In the genomic region with DNA sequence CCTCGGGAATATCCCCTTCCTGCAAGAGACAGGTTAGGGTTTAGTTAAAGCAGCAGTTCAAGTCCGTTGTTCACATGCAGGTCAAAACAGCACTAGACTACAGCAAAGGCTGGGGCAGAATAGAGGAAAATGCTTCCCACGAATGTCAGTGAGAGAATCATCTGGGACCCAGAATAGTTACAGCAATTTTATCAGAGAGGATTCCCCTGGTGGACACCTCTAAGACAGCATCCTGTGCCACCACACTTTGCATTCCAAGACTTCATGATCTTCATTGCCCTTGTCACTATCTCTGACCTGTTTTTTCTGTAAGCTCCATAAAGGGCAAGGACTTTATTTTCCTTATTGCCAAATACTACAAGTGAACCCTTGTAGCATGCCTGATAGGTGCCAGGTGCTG, we compare ENCODE assay signal across 18 cellular contexts. TPM values are rescaled to one million over a fixed set of nuclear protein-coding genes. Genes with fewer than 3 reads are reported as not detected.
DNase-seq lines count a peak whose midpoint lies in the region; ATAC-seq and TF ChIP-seq lines count a peak whose summit lies in the region.
"Had no signal": no experiment of that assay in that cellular context is flagged by ENCODE, and none has a peak within 500 bp of the region (broad histone marks: within the 10 kb centered on the region; RNA-seq: fewer than 3 reads in every experiment).

No MANE protein-coding gene starts in this region.

- no peak overlapping the region for H3K27ac Mint-ChIP-seq in mesothelial cell of epicardium
- H3K27ac Mint-ChIP-seq: activated naive CD8-positive, alpha-beta T cell treated with anti-CD3 and anti-CD28 coated beads, Interleukin-2, amount 50 U/mL, for 24 hours; activated T-cell treated with anti-CD3 and anti-CD28 coated beads, Interleukin-2, amount 50 U/mL, for 24 hours; CD14-positive monocyte; dendritic cell treated with granulocyte-macrophage colony-stimulating factor and Interleukin-4, amounts not matched to agents 40 ng/mL and 50 ng/mL, for 4 days; naive thymus-derived CD4-positive, alpha-beta T cell had no signal

- H3K27ac ChIP-seq in mammary epithelial cell (ENCODE audit: insufficient read depth, low read depth, low read length): no peak overlapping the region
- H3K27ac ChIP-seq in ascending aorta: no peak overlapping the region

- dilution Hi-C loops in mammary epithelial cell (cut with HindIII; ENCODE audit: low sequenced_read_pairs): no loop called here

- no peak overlapping the region for H3K9ac ChIP-seq in mammary epithelial cell (ENCODE audit: insufficient read depth, low read length)

- no peaks in the 10 kb centered on the region for H3K36me3 Mint-ChIP-seq in mesothelial cell of epicardium
- H3K36me3 Mint-ChIP-seq: CD14-positive monocyte; naive thymus-derived CD4-positive, alpha-beta T cell had no signal

- CTCF ChIA-PET in mammary epithelial cell (lab: Charles Lee; ENCODE audit: low non-redundant PET): no interaction called here

- H3K9me3 Mint-ChIP-seq in mesothelial cell of epicardium: peaks cover 4% of the 10 kb centered on the region
- H3K9me3 Mint-ChIP-seq: dendritic cell treated with granulocyte-macrophage colony-stimulating factor and Interleukin-4, amounts not matched to agents 40 ng/mL and 50 ng/mL, for 4 days had no signal

- intact Hi-C loops in mammary epithelial cell (cut with micrococcal nuclease): no loop called here
- intact Hi-C loops in ascending aorta (cut with DNase I): loop anchor here (5.0 kb wide), 1 partner anchor 187 kb away; no protein-coding TSS in a partner anchor

- no peaks in the 10 kb centered on the region for H4K20me1 ChIP-seq in mammary epithelial cell (ENCODE audit: insufficient read depth, low read length)

- peak; percentile 32; the same call in 1 of the 3 replicates for TF ChIP-seq CTCF in GM12872 (IDR thresholded peaks at IDR 0.05; ENCODE audit: insufficient read depth, low read depth, low read length)
- peak; percentile 15 to 22 for TF ChIP-seq CTCF in mammary epithelial cell (conservative IDR thresholded peaks at IDR 0.05 in 1 of 2, IDR thresholded peaks at IDR 0.05 in 1 of 2; ENCODE audit: extremely low read depth in 1 of 2, insufficient read depth in 1 of 2, low read depth in 1 of 2, low read length in 2 of 2)
- TF ChIP-seq CTCF in mesothelial cell of epicardium (IDR thresholded peaks at IDR 0.05; ENCODE audit: unreplicated experiment): peak; percentile 39
- TF ChIP-seq CTCF in ascending aorta (IDR thresholded peaks at IDR 0.05): no peak

- no peak for ATAC-seq in HG03095 (IDR thresholded peaks at IDR 0.05; ENCODE audit: unreplicated experiment)
- ATAC-seq: activated naive CD8-positive, alpha-beta T cell treated with anti-CD3 and anti-CD28 coated beads, Interleukin-2, amount 50 U/mL, for 24 hours; naive thymus-derived CD4-positive, alpha-beta T cell had no signal

- H3K36me3 ChIP-seq in mammary epithelial cell (ENCODE audit: insufficient read depth, low read length) (no peaks in the 10 kb centered on the region), ascending aorta (no peaks in the 10 kb centered on the region)
- H3K36me3 ChIP-seq: right atrium auricular region had no signal

- no peak overlapping the region for H2AFZ ChIP-seq in mammary epithelial cell (ENCODE audit: low read depth, low read length)

- no peaks in the 10 kb centered on the region for H3K79me2 ChIP-seq in mammary epithelial cell (ENCODE audit: insufficient read depth, low read length)

- WGBS in mammary epithelial cell (ENCODE audit: low coverage, missing lambda C conversion rate): 88% methylated on average over 2 of the region's 3 CpGs

- in situ Hi-C loops in mammary epithelial cell (cut with MboI; ENCODE audit: low sequenced_read_pairs in 2 of 2): no loop called here

- no peak overlapping the region for H3K4me2 ChIP-seq in mammary epithelial cell (ENCODE audit: insufficient read depth, low read depth, low read length)

- peaks cover 17% of the 10 kb centered on the region for H3K4me1 ChIP-seq in mammary epithelial cell (ENCODE audit: insufficient read depth, low read length)
- H3K4me1 ChIP-seq in ascending aorta: peaks cover 2 to 4% of the 10 kb centered on the region in 2 donors

- DNase-seq in NAMALWA (ENCODE audit: low spot score) (peak; percentile 7), mammary epithelial cell (no peak), mesothelial cell of epicardium (ENCODE audit: low spot score in 2 of 2, unreplicated experiment in 2 of 2) (no peak), glomerular visceral epithelial cell (ENCODE audit: extremely low spot score) (no peak), ascending aorta (ENCODE audit: low spot score in 2 of 2) (no peak), NCI-H1417 (lab: John Stamatoyannopoulos, UW) (no peak)
- DNase-seq: activated naive CD8-positive, alpha-beta T cell treated with anti-CD3 and anti-CD28 coated beads, Interleukin-2, amount 50 U/mL, for 24 hours; activated T-cell treated with anti-CD3 and anti-CD28 coated beads, Interleukin-2, amount 50 U/mL, for 24 hours; foreskin fibroblast; naive thymus-derived CD4-positive, alpha-beta T cell; NCI-H1930; stimulated activated CD4-positive, alpha-beta T cell treated with anti-CD3 and anti-CD28 coated beads, Interleukin-4, amount 100 ng/mL, for 4 hours; stimulated activated naive CD4-positive, alpha-beta T cell had no signal

- H3K9me3 ChIP-seq in mammary epithelial cell (replicated peaks; ENCODE audit: insufficient read depth, low read length) (no peaks in the 10 kb centered on the region), ascending aorta (no peaks in the 10 kb centered on the region)
- H3K9me3 ChIP-seq: right atrium auricular region had no signal

- H3K27me3 Mint-ChIP-seq in mesothelial cell of epicardium (ENCODE audit: low read depth): peaks cover 9% of the 10 kb centered on the region

- H3K27me3 ChIP-seq in mammary epithelial cell (ENCODE audit: insufficient read depth, low read length) (no peaks in the 10 kb centered on the region), ascending aorta (no peaks in the 10 kb centered on the region)
- H3K27me3 ChIP-seq: right atrium auricular region had no signal

- no peak overlapping the region for H3K4me3 Mint-ChIP-seq in mesothelial cell of epicardium
- H3K4me3 Mint-ChIP-seq: activated naive CD8-positive, alpha-beta T cell treated with anti-CD3 and anti-CD28 coated beads, Interleukin-2, amount 50 U/mL, for 24 hours; activated T-cell treated with anti-CD3 and anti-CD28 coated beads, Interleukin-2, amount 50 U/mL, for 24 hours; CD14-positive monocyte; dendritic cell treated with granulocyte-macrophage colony-stimulating factor and Interleukin-4, amounts not matched to agents 40 ng/mL and 50 ng/mL, for 4 days; naive thymus-derived CD4-positive, alpha-beta T cell had no signal

- BruUV-seq in mammary epithelial cell (replicated peaks; lab: Mats Ljungman, UMichigan): no TSS peak

- H3K4me3 ChIP-seq in mammary epithelial cell (replicated peaks in 1 of 3; ENCODE audit: insufficient read depth in 1 of 3, low read depth in 2 of 3, low read length in 3 of 3) (no peak overlapping the region), ascending aorta (no peak overlapping the region)
- H3K4me3 ChIP-seq: right atrium auricular region had no signal

- peaks cover 23% of the 10 kb centered on the region for H3K4me1 Mint-ChIP-seq in mesothelial cell of epicardium
- H3K4me1 Mint-ChIP-seq: activated naive CD8-positive, alpha-beta T cell treated with anti-CD3 and anti-CD28 coated beads, Interleukin-2, amount 50 U/mL, for 24 hours had no signal

RNA-seq across cellular contexts. Expression of gene GRXCR2, which starts 12.9 kb away (rescaled TPM):
- total RNA-seq in mammary epithelial cell (not detected), mesothelial cell of epicardium (not detected in 3 replicates), ascending aorta (not detected)
- not detected for polyA plus RNA-seq in mammary epithelial cell
- polyA minus RNA-seq in mammary epithelial cell: not detected
- total RNA-seq: naive thymus-derived CD4-positive, alpha-beta T cell had no signal
- polyA plus RNA-seq: CD14-positive monocyte; naive thymus-derived CD4-positive, alpha-beta T cell had no signal

RNA-seq across cellular contexts. Expression of gene PRELID2, which starts 24.8 kb away (rescaled TPM):
- 10 to 100 TPM; 12.1 to 15.8 TPM for total RNA-seq in mammary epithelial cell
- 7.1 TPM for polyA plus RNA-seq in mammary epithelial cell
- polyA minus RNA-seq in mammary epithelial cell: 0.57 TPM
- total RNA-seq in mesothelial cell of epicardium: 18.3 to 23.0 TPM (median 19.9 TPM) in 3 replicates
- 23.5 TPM for total RNA-seq in ascending aorta

Comparison
In these comparisons a context has a peak if more than half of its experiments do, and no peak if none do; other contexts are left out.
1. CTCF ChIP-seq: peak in GM12872 (single experiment), mammary epithelial cell (2 of 2) and mesothelial cell of epicardium (single experiment); none in ascending aorta (0 of 3).